Comparison of ENCODE assay signal across 12 cellular contexts in genomic region chr17:40109471-40109824, GRCh38. TPM values are rescaled to one million over a fixed set of nuclear protein-coding genes. Genes with fewer than 3 reads are reported as not detected.
DNase-seq lines count a peak whose midpoint lies in the region; ATAC-seq, FAIRE-seq and TF ChIP-seq lines count a peak whose summit lies in the region.
"Had no signal": no experiment of that assay in that cellular context is flagged by ENCODE, and none has a peak within 500 bp of the region (broad histone marks: within the 10 kb centered on the region; RNA-seq: fewer than 3 reads in every experiment).

No MANE protein-coding gene starts in this region.

- peak overlapping the region; percentile 29 for H3K27ac ChIP-seq in CD4-positive, alpha-beta T cell (ENCODE audit: low read depth, low read length)
- peak overlapping the region in 1 of 2 donors; percentile 96 for H3K27ac ChIP-seq in kidney (ENCODE audit: low read depth in 2 of 2, low read length in 2 of 2)

- FAIRE-seq in kidney (lab: Jason Lieb, UNC), result no peak

- no peak for TF ChIP-seq CTCF in CD4-positive, alpha-beta T cell (IDR thresholded peaks at IDR 0.05)
- TF ChIP-seq CTCF in nephron (IDR thresholded peaks at IDR 0.05; ENCODE audit: unreplicated experiment in 3 of 3) (no peak), kidney (IDR thresholded peaks at IDR 0.05; ENCODE audit: borderline replicate concordance, extremely low read depth, insufficient read depth) (no peak)

- no peaks in the 10 kb centered on the region for H3K9me3 ChIP-seq in CD4-positive, alpha-beta T cell (ENCODE audit: control insufficient read depth, low read length)
- H3K9me3 ChIP-seq in kidney (ENCODE audit: control insufficient read depth in 1 of 2, low read length in 2 of 2), result no peaks in the 10 kb centered on the region

- ATAC-seq in CD4-positive, alpha-beta T cell (ENCODE audit: poor library complexity), result no peak
- ATAC-seq in HG03135 (IDR thresholded peaks at IDR 0.05; ENCODE audit: unreplicated experiment) (no peak), GM19395 (IDR thresholded peaks at IDR 0.05; ENCODE audit: unreplicated experiment) (no peak), HG02623 (IDR thresholded peaks at IDR 0.05; ENCODE audit: unreplicated experiment) (no peak)

- no peak overlapping the region for H3K4me3 ChIP-seq in kidney (ENCODE audit: low read length in 2 of 2)

- H3K9me3 Mint-ChIP-seq in CD4-positive, alpha-beta T cell, result no peaks in the 10 kb centered on the region
- no peaks in the 10 kb centered on the region for H3K9me3 Mint-ChIP-seq in nephron

- no peak for DNase-seq in CD4-positive, alpha-beta T cell
- DNase-seq in MV-4-11 (lab: John Stamatoyannopoulos, UW), result peak; percentile 27
- peak; percentile 55 for DNase-seq in dermis blood vessel endothelial cell
- no peak for DNase-seq in kidney
- DNase-seq: activated CD4-positive, alpha-beta T cell treated with anti-CD3 and anti-CD28 coated beads, Interleukin-2, amount 50 U/mL, for 48 hours; GDM1; NCI-H1930; stimulated activated CD4-positive, alpha-beta T cell treated with anti-CD3 and anti-CD28 coated beads, Interleukin-4, amount 100 ng/mL, for 4 hours had no signal

- H3K4me1 Mint-ChIP-seq in CD4-positive, alpha-beta T cell (ENCODE audit: low read depth), result peaks cover 90% of the 10 kb centered on the region
- peaks cover 92% of the 10 kb centered on the region for H3K4me1 Mint-ChIP-seq in nephron

- CTCF ChIA-PET in CD4-positive, alpha-beta T cell (lab: Charles Lee), result interaction anchor here (0.7 to 6.6 kb wide), 8 partner anchors 10 to 183 kb away, joined by 3 to 96 read pairs (median 4); partner anchors contain the start of gene NR1D1

- H3K27me3 Mint-ChIP-seq in CD4-positive, alpha-beta T cell, result no peaks in the 10 kb centered on the region
- no peaks in the 10 kb centered on the region for H3K27me3 Mint-ChIP-seq in nephron (ENCODE audit: low read depth)

- H3K4me3 Mint-ChIP-seq in CD4-positive, alpha-beta T cell, result peak overlapping the region; percentile 31
- H3K4me3 Mint-ChIP-seq in nephron, result peak overlapping the region in 1 of 3 experiments; percentile 0

- no peak overlapping the region for H3K9ac ChIP-seq in kidney (ENCODE audit: low read length in 2 of 2)

- no peaks in the 10 kb centered on the region for H3K36me3 Mint-ChIP-seq in CD4-positive, alpha-beta T cell (ENCODE audit: low read depth)
- no peaks in the 10 kb centered on the region for H3K36me3 Mint-ChIP-seq in nephron (ENCODE audit: low read depth)

- H3K36me3 ChIP-seq in kidney (ENCODE audit: control insufficient read depth in 1 of 2, insufficient read depth in 2 of 2, low read length in 2 of 2), result no peaks in the 10 kb centered on the region

- no peaks in the 10 kb centered on the region for H3K27me3 ChIP-seq in CD4-positive, alpha-beta T cell (ENCODE audit: control insufficient read depth, insufficient read depth, low read length)

- peak overlapping the region; percentile 99 for H3K27ac Mint-ChIP-seq in CD4-positive, alpha-beta T cell
- H3K27ac Mint-ChIP-seq in nephron, result peak overlapping the region; percentile 95 to 96 (median 95)

- POLR2A ChIA-PET in CD4-positive, alpha-beta T cell (lab: Charles Lee), result interaction anchor here (0.7 to 6.6 kb wide), 8 partner anchors 12 to 55 kb away, joined by 3 to 335 read pairs (median 12); partner anchors contain the start of genes MED24, MSL1, NR1D1 and THRA

- H3K4me1 ChIP-seq in kidney (ENCODE audit: control insufficient read depth in 1 of 2, insufficient read depth in 1 of 2, low read depth in 1 of 2, low read length in 2 of 2), result peaks cover 56 to 75% of the 10 kb centered on the region in 2 donors

- intact Hi-C loops in CD4-positive, alpha-beta T cell (cut with DNase I, micrococcal nuclease), result no loop called here
- intact Hi-C loops in kidney (cut with DNase I), result no loop called here

RNA-seq across cellular contexts. Expression of gene NR1D1, which starts 9.1 kb away (rescaled TPM):
- total RNA-seq in CD4-positive, alpha-beta T cell, result 10 to 100 TPM; 29.6 to 34.1 TPM
- total RNA-seq in dermis blood vessel endothelial cell, result 1.7 and 2.3 TPM in 2 replicates
- total RNA-seq in kidney, result 30.8 TPM
- 7.1 TPM for polyA plus RNA-seq in kidney (ENCODE audit: insufficient read depth, low read depth, low replicate concordance)

RNA-seq across cellular contexts. Expression of gene MSL1, which starts 12.3 kb away (rescaled TPM):
- 10 to 100 TPM; 77.0 to 79.2 TPM for total RNA-seq in CD4-positive, alpha-beta T cell
- total RNA-seq in dermis blood vessel endothelial cell, result 50.2 and 54.1 TPM in 2 replicates
- total RNA-seq in kidney, result 75.4 TPM
- 34.9 TPM for polyA plus RNA-seq in kidney (ENCODE audit: insufficient read depth, low read depth, low replicate concordance)

RNA-seq across cellular contexts. Expression of gene CASC3, which starts 30.9 kb away (rescaled TPM):
- total RNA-seq in CD4-positive, alpha-beta T cell, result 100 to 1,000 TPM; 195 to 207 TPM
- total RNA-seq in dermis blood vessel endothelial cell (26.4 and 31.6 TPM in 2 replicates), kidney (90.8 TPM)
- 32.2 TPM for polyA plus RNA-seq in kidney (ENCODE audit: insufficient read depth, low read depth, low replicate concordance)

RNA-seq across cellular contexts. Expression of gene THRA, which starts 46.7 kb away (rescaled TPM):
- total RNA-seq in CD4-positive, alpha-beta T cell, result 10 to 100 TPM; 35.2 to 36.4 TPM
- total RNA-seq in dermis blood vessel endothelial cell (32.5 and 58.2 TPM in 2 replicates), kidney (63.9 TPM)
- 40.8 TPM for polyA plus RNA-seq in kidney (ENCODE audit: insufficient read depth, low read depth, low replicate concordance)

RNA-seq across cellular contexts. Expression of gene MED24, which starts 55.2 kb away (rescaled TPM):
- 10 to 100 TPM; 82.9 to 85.3 TPM for total RNA-seq in CD4-positive, alpha-beta T cell
- 52.2 and 77.4 TPM in 2 replicates for total RNA-seq in dermis blood vessel endothelial cell
- 66.3 TPM for total RNA-seq in kidney
- polyA plus RNA-seq in kidney (ENCODE audit: insufficient read depth, low read depth, low replicate concordance), result 53.7 TPM

Comparison
In these comparisons a context has a peak if more than half of its experiments do, and no peak if none do; other contexts are left out.
1. DNase-seq: peak in MV-4-11 (single experiment) and dermis blood vessel endothelial cell (single experiment); none in CD4-positive, alpha-beta T cell (0 of 10) and kidney (single experiment).